ENCODE assay signal across 1 cellular context in the genomic region with DNA sequence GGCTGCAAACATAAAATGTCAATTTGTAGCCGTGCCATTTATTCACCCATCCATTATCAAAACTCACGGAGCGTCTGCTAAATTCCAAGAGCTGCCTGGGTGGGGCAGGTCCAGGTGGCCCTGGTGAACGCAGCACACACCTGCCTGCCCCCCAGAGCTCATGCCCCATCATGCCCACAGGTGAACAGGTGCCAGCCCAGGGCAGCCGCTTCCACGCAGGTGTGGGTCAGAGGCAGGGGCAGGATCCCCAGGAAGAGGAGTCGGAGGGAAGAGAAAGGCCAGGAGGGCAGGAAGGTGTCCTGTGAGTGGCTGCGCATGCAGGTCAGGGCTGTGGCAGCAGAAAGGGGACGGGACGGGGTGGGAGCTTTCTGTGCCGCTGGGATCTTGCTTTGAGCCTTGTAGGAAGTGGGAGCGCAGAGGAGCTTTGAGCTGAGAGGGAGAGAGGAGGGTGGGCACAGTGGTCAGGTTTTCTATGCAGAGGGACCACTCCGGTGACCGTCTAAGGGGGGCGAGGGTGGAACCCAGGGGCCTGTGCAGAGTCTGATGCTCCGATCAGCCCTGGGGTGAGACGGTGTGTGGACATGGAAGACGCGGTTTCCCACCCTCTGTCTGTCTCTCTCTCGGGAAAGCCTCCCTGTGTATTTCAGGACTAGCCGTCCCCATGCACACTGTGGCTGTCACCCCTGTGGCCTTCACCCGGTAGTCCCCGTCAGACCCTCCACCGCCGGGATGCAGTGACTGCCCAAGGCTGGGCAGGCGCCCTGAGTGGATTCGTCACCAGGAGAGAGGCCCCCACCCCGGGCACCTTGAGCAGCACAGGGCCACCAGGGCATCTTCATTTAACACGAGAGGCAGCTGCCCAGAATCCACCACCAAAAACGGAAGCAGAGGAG.
TF ChIP-seq lines count a peak whose summit lies in the region.

No MANE protein-coding gene starts in this region.

TF ChIP-seq in GM23338, 12 proteins besides CTCF, POLR2A, EP300 and RAD21:
- no peak for TF ChIP-seq CREB1 (CRISPR knock-in tag; IDR thresholded peaks at IDR 0.05; ENCODE audit: low read depth)
- TF ChIP-seq, protein P1, sequence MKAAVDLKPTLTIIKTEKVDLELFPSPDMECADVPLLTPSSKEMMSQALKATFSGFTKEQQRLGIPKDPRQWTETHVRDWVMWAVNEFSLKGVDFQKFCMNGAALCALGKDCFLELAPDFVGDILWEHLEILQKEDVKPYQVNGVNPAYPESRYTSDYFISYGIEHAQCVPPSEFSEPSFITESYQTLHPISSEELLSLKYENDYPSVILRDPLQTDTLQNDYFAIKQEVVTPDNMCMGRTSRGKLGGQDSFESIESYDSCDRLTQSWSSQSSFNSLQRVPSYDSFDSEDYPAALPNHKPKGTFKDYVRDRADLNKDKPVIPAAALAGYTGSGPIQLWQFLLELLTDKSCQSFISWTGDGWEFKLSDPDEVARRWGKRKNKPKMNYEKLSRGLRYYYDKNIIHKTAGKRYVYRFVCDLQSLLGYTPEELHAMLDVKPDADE (IDR thresholded peaks at IDR 0.05), result no peak
- TF ChIP-seq JUNB (IDR thresholded peaks at IDR 0.05; ENCODE audit: unreplicated experiment), result no peak
- TF ChIP-seq EZH2 (IDR thresholded peaks at IDR 0.05; ENCODE audit: low read depth, unreplicated experiment), result no peak
- no peak for TF ChIP-seq STAT1 (IDR thresholded peaks at IDR 0.05; ENCODE audit: unreplicated experiment)
- TF ChIP-seq, protein P2, sequence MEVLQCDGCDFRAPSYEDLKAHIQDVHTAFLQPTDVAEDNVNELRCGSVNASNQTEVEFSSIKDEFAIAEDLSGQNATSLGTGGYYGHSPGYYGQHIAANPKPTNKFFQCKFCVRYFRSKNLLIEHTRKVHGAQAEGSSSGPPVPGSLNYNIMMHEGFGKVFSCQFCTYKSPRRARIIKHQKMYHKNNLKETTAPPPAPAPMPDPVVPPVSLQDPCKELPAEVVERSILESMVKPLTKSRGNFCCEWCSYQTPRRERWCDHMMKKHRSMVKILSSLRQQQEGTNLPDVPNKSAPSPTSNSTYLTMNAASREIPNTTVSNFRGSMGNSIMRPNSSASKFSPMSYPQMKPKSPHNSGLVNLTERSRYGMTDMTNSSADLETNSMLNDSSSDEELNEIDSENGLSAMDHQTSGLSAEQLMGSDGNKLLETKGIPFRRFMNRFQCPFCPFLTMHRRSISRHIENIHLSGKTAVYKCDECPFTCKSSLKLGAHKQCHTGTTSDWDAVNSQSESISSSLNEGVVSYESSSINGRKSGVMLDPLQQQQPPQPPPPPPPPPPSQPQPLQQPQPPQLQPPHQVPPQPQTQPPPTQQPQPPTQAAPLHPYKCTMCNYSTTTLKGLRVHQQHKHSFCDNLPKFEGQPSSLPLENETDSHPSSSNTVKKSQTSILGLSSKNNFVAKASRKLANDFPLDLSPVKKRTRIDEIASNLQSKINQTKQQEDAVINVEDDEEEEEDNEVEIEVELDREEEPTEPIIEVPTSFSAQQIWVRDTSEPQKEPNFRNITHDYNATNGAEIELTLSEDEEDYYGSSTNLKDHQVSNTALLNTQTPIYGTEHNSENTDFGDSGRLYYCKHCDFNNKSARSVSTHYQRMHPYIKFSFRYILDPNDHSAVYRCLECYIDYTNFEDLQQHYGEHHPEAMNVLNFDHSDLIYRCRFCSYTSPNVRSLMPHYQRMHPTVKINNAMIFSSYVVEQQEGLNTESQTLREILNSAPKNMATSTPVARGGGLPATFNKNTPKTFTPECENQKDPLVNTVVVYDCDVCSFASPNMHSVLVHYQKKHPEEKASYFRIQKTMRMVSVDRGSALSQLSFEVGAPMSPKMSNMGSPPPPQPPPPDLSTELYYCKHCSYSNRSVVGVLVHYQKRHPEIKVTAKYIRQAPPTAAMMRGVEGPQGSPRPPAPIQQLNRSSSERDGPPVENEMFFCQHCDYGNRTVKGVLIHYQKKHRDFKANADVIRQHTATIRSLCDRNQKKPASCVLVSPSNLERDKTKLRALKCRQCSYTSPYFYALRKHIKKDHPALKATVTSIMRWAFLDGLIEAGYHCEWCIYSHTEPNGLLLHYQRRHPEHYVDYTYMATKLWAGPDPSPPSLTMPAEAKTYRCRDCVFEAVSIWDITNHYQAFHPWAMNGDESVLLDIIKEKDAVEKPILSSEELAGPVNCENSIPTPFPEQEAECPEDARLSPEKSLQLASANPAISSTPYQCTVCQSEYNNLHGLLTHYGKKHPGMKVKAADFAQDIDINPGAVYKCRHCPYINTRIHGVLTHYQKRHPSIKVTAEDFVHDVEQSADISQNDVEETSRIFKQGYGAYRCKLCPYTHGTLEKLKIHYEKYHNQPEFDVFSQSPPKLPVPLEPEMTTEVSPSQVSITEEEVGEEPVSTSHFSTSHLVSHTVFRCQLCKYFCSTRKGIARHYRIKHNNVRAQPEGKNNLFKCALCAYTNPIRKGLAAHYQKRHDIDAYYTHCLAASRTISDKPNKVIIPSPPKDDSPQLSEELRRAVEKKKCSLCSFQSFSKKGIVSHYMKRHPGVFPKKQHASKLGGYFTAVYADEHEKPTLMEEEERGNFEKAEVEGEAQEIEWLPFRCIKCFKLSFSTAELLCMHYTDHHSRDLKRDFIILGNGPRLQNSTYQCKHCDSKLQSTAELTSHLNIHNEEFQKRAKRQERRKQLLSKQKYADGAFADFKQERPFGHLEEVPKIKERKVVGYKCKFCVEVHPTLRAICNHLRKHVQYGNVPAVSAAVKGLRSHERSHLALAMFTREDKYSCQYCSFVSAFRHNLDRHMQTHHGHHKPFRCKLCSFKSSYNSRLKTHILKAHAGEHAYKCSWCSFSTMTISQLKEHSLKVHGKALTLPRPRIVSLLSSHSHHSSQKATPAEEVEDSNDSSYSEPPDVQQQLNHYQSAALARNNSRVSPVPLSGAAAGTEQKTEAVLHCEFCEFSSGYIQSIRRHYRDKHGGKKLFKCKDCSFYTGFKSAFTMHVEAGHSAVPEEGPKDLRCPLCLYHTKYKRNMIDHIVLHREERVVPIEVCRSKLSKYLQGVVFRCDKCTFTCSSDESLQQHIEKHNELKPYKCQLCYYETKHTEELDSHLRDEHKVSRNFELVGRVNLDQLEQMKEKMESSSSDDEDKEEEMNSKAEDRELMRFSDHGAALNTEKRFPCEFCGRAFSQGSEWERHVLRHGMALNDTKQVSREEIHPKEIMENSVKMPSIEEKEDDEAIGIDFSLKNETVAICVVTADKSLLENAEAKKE (CRISPR knock-in tag; IDR thresholded peaks at IDR 0.05), result no peak
- no peak for TF ChIP-seq ZNF331 (CRISPR knock-in tag; IDR thresholded peaks at IDR 0.05; ENCODE audit: low read depth)
- TF ChIP-seq NANOG (IDR thresholded peaks at IDR 0.05; ENCODE audit: borderline replicate concordance), result no peak
- TF ChIP-seq, protein P3, sequence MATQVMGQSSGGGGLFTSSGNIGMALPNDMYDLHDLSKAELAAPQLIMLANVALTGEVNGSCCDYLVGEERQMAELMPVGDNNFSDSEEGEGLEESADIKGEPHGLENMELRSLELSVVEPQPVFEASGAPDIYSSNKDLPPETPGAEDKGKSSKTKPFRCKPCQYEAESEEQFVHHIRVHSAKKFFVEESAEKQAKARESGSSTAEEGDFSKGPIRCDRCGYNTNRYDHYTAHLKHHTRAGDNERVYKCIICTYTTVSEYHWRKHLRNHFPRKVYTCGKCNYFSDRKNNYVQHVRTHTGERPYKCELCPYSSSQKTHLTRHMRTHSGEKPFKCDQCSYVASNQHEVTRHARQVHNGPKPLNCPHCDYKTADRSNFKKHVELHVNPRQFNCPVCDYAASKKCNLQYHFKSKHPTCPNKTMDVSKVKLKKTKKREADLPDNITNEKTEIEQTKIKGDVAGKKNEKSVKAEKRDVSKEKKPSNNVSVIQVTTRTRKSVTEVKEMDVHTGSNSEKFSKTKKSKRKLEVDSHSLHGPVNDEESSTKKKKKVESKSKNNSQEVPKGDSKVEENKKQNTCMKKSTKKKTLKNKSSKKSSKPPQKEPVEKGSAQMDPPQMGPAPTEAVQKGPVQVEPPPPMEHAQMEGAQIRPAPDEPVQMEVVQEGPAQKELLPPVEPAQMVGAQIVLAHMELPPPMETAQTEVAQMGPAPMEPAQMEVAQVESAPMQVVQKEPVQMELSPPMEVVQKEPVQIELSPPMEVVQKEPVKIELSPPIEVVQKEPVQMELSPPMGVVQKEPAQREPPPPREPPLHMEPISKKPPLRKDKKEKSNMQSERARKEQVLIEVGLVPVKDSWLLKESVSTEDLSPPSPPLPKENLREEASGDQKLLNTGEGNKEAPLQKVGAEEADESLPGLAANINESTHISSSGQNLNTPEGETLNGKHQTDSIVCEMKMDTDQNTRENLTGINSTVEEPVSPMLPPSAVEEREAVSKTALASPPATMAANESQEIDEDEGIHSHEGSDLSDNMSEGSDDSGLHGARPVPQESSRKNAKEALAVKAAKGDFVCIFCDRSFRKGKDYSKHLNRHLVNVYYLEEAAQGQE (IDR thresholded peaks at IDR 0.05; ENCODE audit: unreplicated experiment), result no peak
- no peak for TF ChIP-seq EZH2phosphoT487 (IDR thresholded peaks at IDR 0.05; ENCODE audit: unreplicated experiment)
- no peak for TF ChIP-seq ZNF114 (CRISPR knock-in tag; IDR thresholded peaks at IDR 0.05)
